17 cellular contexts compared by ENCODE assay signal in the genomic region with DNA sequence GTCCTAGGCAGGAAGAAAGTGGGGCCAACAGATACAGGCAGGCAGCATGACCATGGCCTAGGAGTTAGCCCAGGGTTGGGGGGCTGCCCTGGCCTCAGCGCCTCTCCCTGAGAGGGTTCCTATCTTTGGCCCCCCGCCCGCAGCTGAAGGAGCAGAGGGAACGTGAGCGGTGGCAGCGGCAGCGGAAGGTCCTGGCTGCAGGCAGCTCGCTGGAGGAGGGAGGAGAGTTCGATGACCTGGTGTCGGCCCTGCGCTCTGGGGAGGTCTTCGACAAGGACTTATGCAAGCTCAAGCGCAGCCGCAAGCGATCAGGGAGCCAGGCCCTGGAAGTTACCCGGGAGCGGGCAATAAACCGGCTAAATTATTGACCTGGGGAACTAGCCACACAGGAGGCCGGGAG. TPM values are rescaled to one million over a fixed set of nuclear protein-coding genes. Genes with fewer than 3 reads are reported as not detected.
A peak's percentile ranks its signal among the peaks of the same experiment; 100 is the strongest.
DNase-seq lines count a peak whose midpoint lies in the region; FAIRE-seq and TF ChIP-seq lines count a peak whose summit lies in the region.
"Had no signal": no experiment of that assay in that cellular context is flagged by ENCODE, and none has a peak within 500 bp of the region (broad histone marks: within the 10 kb centered on the region; RNA-seq: fewer than 3 reads in every experiment).

No MANE protein-coding gene starts in this region.

- no peak for FAIRE-seq in kidney (lab: Jason Lieb, UNC)
- FAIRE-seq: H1 had no signal

- no peaks in the 10 kb centered on the region for H3K4me1 ChIP-seq in kidney (ENCODE audit: control insufficient read depth in 1 of 2, insufficient read depth in 1 of 2, low read depth in 1 of 2, low read length in 2 of 2)
- H3K4me1 ChIP-seq in thyroid gland: no peaks in the 10 kb centered on the region
- H3K4me1 ChIP-seq: BLaER1 had no signal

- H3K36me3 Mint-ChIP-seq in nephron progenitor cell (ENCODE audit: low read depth): peaks cover 49% of the 10 kb centered on the region

- H3K9me3 ChIP-seq in kidney (ENCODE audit: control insufficient read depth in 1 of 2, low read length in 2 of 2) (no peaks in the 10 kb centered on the region), thyroid gland (no peaks in the 10 kb centered on the region)
- H3K9me3 ChIP-seq: BLaER1, MG63 had no signal

- TF ChIP-seq POLR2A in thyroid gland (IDR thresholded peaks at IDR 0.05): no peak

- no peaks in the 10 kb centered on the region for H3K9me3 Mint-ChIP-seq in nephron progenitor cell

- TF ChIP-seq CTCF in kidney (IDR thresholded peaks at IDR 0.05; ENCODE audit: borderline replicate concordance, extremely low read depth, insufficient read depth) (no peak), nephron progenitor cell (IDR thresholded peaks at IDR 0.05) (no peak), thyroid gland (IDR thresholded peaks at IDR 0.05) (no peak)

- no peak overlapping the region for H3K9ac ChIP-seq in kidney (ENCODE audit: low read length in 2 of 2)
- H3K9ac ChIP-seq: BLaER1 had no signal

- peak overlapping the region; percentile 92 for H3K27ac Mint-ChIP-seq in nephron progenitor cell

- H3K36me3 ChIP-seq in kidney (ENCODE audit: control insufficient read depth in 1 of 2, insufficient read depth in 2 of 2, low read length in 2 of 2) (peaks cover 0 to 12% of the 10 kb centered on the region in 2 donors), thyroid gland (peaks cover 6 to 7% of the 10 kb centered on the region in 2 donors)
- H3K36me3 ChIP-seq: BLaER1, MG63 had no signal

- peaks cover 9% of the 10 kb centered on the region for H3K27me3 Mint-ChIP-seq in nephron progenitor cell (ENCODE audit: low read depth, poor library complexity)

- intact Hi-C loops in kidney (cut with DNase I) (no loop called here), thyroid gland (cut with DNase I) (no loop called here)

- H3K4me3 Mint-ChIP-seq in nephron progenitor cell: no peak overlapping the region

- H3K27ac ChIP-seq in kidney (ENCODE audit: low read depth in 2 of 2, low read length in 2 of 2): no peak overlapping the region
- H3K27ac ChIP-seq in temporal lobe (ENCODE audit: low read depth, low read length): peak overlapping the region; percentile 57
- H3K27ac ChIP-seq in thyroid gland: no peak overlapping the region
- H3K27ac ChIP-seq: 22Rv1, BLaER1 had no signal

- H3K4me1 Mint-ChIP-seq in nephron progenitor cell: peaks cover 23% of the 10 kb centered on the region

- H3K27me3 ChIP-seq in thyroid gland: no peaks in the 10 kb centered on the region
- H3K27me3 ChIP-seq: BLaER1, MG63 had no signal

- peak; percentile 56 for DNase-seq in activated effector memory CD4-positive, alpha-beta T cell treated with anti-CD3 and anti-CD28 coated beads, Interleukin-2, amount 50 U/mL, for 16 hours
- no peak for DNase-seq in activated effector memory CD4-positive, alpha-beta T cell treated with Interleukin-2 at 50 U/mL for 16 hours
- DNase-seq in kidney: peak; percentile 77
- DNase-seq in nephron progenitor cell: no peak
- no peak for DNase-seq in GM03348 (ENCODE audit: low spot score)
- DNase-seq in thyroid gland: no peak
- no peak for DNase-seq in dedifferentiated amniotic fluid mesenchymal stem cell (ENCODE audit: extremely low spot score)
- DNase-seq: MG63, NCI-H1092 treated with DMSO at 0.1 percent for 48 hours, NCI-H1694, NCI-H2107, NCI-H226, NCI-H526 had no signal

- no peak overlapping the region for H3K4me3 ChIP-seq in kidney (ENCODE audit: low read length in 2 of 2)
- H3K4me3 ChIP-seq in thyroid gland (replicated peaks in 1 of 3): no peak overlapping the region
- H3K4me3 ChIP-seq: BLaER1, MG63 had no signal

- 93 to 97% methylated on average over 18 to 19 of the region's 19 CpGs for WGBS in thyroid gland, 2 donors

RNA-seq across cellular contexts. Expression of a gene that starts 32.6 kb away (rescaled TPM):
- total RNA-seq in kidney (25.9 TPM), temporal lobe (5.7 TPM), thyroid gland (10 to 100 TPM; 23.4 to 39.8 (median 33.1) TPM)
- polyA plus RNA-seq in kidney (ENCODE audit: insufficient read depth, low read depth, low replicate concordance): 41.3 TPM

Comparison
In these comparisons a context has a peak if more than half of its experiments do, and no peak if none do; other contexts are left out.
1. DNase-seq: peak in activated effector memory CD4-positive, alpha-beta T cell treated with anti-CD3 and anti-CD28 coated beads, Interleukin-2, amount 50 U/mL, for 16 hours (single experiment) and kidney (single experiment); none in activated effector memory CD4-positive, alpha-beta T cell treated with Interleukin-2 at 50 U/mL for 16 hours (single experiment), nephron progenitor cell (single experiment), GM03348 (single experiment), thyroid gland (0 of 2) and dedifferentiated amniotic fluid mesenchymal stem cell (single experiment).